In the genomic region with DNA sequence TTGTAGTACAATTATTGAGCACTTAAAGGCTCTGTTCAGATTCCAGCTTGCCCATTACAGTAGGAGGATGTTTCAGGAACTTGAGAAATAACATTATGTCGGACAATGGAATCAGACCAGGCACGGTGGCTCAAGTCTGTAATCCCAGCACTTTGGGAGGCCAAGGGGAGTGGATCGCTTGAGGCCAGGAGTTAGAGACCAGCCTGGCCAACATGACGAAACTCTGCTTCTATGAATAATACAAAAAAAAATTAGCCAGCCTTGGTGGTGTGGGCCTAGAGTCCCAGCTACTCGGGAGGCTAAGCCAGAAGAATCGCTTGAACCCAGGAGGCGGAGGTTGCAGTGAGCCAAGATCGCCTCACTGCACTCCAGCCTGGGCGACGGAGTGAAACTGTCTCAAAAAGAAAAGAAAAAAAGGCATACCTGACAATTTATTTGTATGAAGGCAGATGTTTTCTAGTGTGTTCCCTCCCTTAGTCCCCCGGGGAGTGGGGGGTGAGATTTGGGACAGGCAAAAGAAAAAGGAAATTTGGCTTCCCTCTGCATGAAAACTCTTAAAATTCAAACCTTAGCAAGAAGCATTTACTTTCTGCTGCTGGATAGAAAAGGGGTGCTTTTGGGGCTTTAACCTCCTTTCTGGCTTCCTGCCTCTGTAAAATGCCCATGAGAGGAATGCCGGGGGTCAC, we compare ENCODE assay signal across 26 cellular contexts. TPM values are rescaled to one million over a fixed set of nuclear protein-coding genes. Genes with fewer than 3 reads are reported as not detected.
DNase-seq lines count a peak whose midpoint lies in the region; ATAC-seq and TF ChIP-seq lines count a peak whose summit lies in the region.
"Had no signal": no experiment of that assay in that cellular context is flagged by ENCODE, and none has a peak within 500 bp of the region (broad histone marks: within the 10 kb centered on the region; RNA-seq: fewer than 3 reads in every experiment).

No MANE protein-coding gene starts in this region.

- TF ChIP-seq CTCF in chondrocyte (IDR thresholded peaks at IDR 0.05) (no peak), tibial artery (IDR thresholded peaks at IDR 0.05) (no peak)

- no peak overlapping the region for H3K4me3 ChIP-seq in tibial artery
- H3K4me3 ChIP-seq: spleen, upper lobe of left lung had no signal

- no peaks in the 10 kb centered on the region for H3K27me3 ChIP-seq in tibial artery
- H3K27me3 ChIP-seq: BE2C, upper lobe of left lung had no signal

- ATAC-seq in HG02981 (IDR thresholded peaks at IDR 0.05; ENCODE audit: unreplicated experiment) = no peak
- ATAC-seq: stimulated activated effector memory CD8-positive, alpha-beta T cell treated with anti-CD3 and anti-CD28 coated beads, Interleukin-12 subunit alpha, Interleukin-12 subunit beta, amount 100 ng/mL, for 72 hours had no signal

- peaks cover 0 to 17% (median 8%) of the 10 kb centered on the region in 4 donors for H3K4me1 ChIP-seq in tibial artery
- H3K4me1 ChIP-seq: BE2C had no signal

- no peaks in the 10 kb centered on the region for H3K9me3 ChIP-seq in tibial artery
- H3K9me3 ChIP-seq: BE2C, spleen, upper lobe of left lung had no signal

- DNase-seq in NCI-H2227 (lab: John Stamatoyannopoulos, UW; ENCODE audit: unreplicated experiment) = peak; percentile 66
- no peak for DNase-seq in NCI-H2227 treated with DMSO at 0.1 percent for 48 hours (lab: John Stamatoyannopoulos, UW)
- no peak for DNase-seq in chondrocyte (ENCODE audit: low spot score)
- peak; percentile 22 for DNase-seq in kidney tubule cell (ENCODE audit: low spot score)
- peak in 1 of 2 donors; percentile 57 for DNase-seq in tibial artery
- no peak for DNase-seq in DMS114 treated with DMSO at 0.1 percent for 48 hours (lab: John Stamatoyannopoulos, UW; ENCODE audit: unreplicated experiment)
- DNase-seq in activated CD4-positive, alpha-beta T cell treated with anti-CD3 and anti-CD28 coated beads, Interleukin-2, amount 50 U/mL, for 1 hour = no peak
- DNase-seq: activated naive CD8-positive, alpha-beta T cell treated with anti-CD3 and anti-CD28 coated beads, Interleukin-2, amount 10 ng/mL, durations not matched to agents 7 days and 5 days; activated T-cell treated with anti-CD3 and anti-CD28 coated beads, Interleukin-2, amount 50 U/mL, for 24 hours; BE2C; central memory CD4-positive, alpha-beta T cell; DMS153; effector memory CD4-positive, alpha-beta T cell; GOT3; hypothalamus; NCI-H1417; NCI-H2171; NCI-H774; spleen; SW 1271; upper lobe of left lung had no signal

- peak overlapping the region; percentile 61 for H3K27ac Mint-ChIP-seq in chondrocyte (ENCODE audit: unreplicated experiment)
- H3K27ac Mint-ChIP-seq: activated CD4-positive, alpha-beta memory T cell treated with anti-CD3 and anti-CD28 coated beads for 36 hours; activated naive CD8-positive, alpha-beta T cell treated with anti-CD3 and anti-CD28 coated beads, Interleukin-2, amount 10 ng/mL, durations not matched to agents 7 days and 5 days; activated T-cell treated with anti-CD3 and anti-CD28 coated beads, Interleukin-2, amount 50 U/mL, for 24 hours; stimulated activated effector memory CD8-positive, alpha-beta T cell treated with anti-CD3 and anti-CD28 coated beads, Interleukin-12 subunit alpha, Interleukin-12 subunit beta, amount 100 ng/mL, for 72 hours had no signal

- H3K36me3 Mint-ChIP-seq in chondrocyte (ENCODE audit: low read depth) = no peaks in the 10 kb centered on the region
- H3K36me3 Mint-ChIP-seq: activated CD4-positive, alpha-beta memory T cell treated with anti-CD3 and anti-CD28 coated beads for 36 hours; activated naive CD8-positive, alpha-beta T cell treated with anti-CD3 and anti-CD28 coated beads, Interleukin-2, amount 10 ng/mL, durations not matched to agents 7 days and 5 days; stimulated activated effector memory CD8-positive, alpha-beta T cell treated with anti-CD3 and anti-CD28 coated beads, Interleukin-12 subunit alpha, Interleukin-12 subunit beta, amount 100 ng/mL, for 72 hours had no signal

- peak overlapping the region; percentile 10 to 33 for H3K27ac ChIP-seq in tibial artery
- H3K27ac ChIP-seq: 22Rv1, KMS-11, spleen, upper lobe of left lung had no signal

- H3K4me3 Mint-ChIP-seq in chondrocyte (ENCODE audit: unreplicated experiment) = no peak overlapping the region
- H3K4me3 Mint-ChIP-seq: activated CD4-positive, alpha-beta memory T cell treated with anti-CD3 and anti-CD28 coated beads for 36 hours; activated naive CD8-positive, alpha-beta T cell treated with anti-CD3 and anti-CD28 coated beads, Interleukin-2, amount 10 ng/mL, durations not matched to agents 7 days and 5 days; activated T-cell treated with anti-CD3 and anti-CD28 coated beads, Interleukin-2, amount 50 U/mL, for 24 hours; stimulated activated effector memory CD8-positive, alpha-beta T cell treated with anti-CD3 and anti-CD28 coated beads, Interleukin-12 subunit alpha, Interleukin-12 subunit beta, amount 100 ng/mL, for 72 hours had no signal

- intact Hi-C loops in tibial artery (cut with DNase I; ENCODE audit: low total_unique reads) = no loop called here

- no peaks in the 10 kb centered on the region for H3K27me3 Mint-ChIP-seq in chondrocyte (ENCODE audit: low read depth)

- H3K9me3 Mint-ChIP-seq in chondrocyte (ENCODE audit: low read depth) = no peaks in the 10 kb centered on the region
- H3K9me3 Mint-ChIP-seq: activated CD4-positive, alpha-beta memory T cell treated with anti-CD3 and anti-CD28 coated beads for 36 hours; activated naive CD8-positive, alpha-beta T cell treated with anti-CD3 and anti-CD28 coated beads, Interleukin-2, amount 10 ng/mL, durations not matched to agents 7 days and 5 days; activated T-cell treated with anti-CD3 and anti-CD28 coated beads, Interleukin-2, amount 50 U/mL, for 24 hours; stimulated activated effector memory CD8-positive, alpha-beta T cell treated with anti-CD3 and anti-CD28 coated beads, Interleukin-12 subunit alpha, Interleukin-12 subunit beta, amount 100 ng/mL, for 72 hours had no signal

- H3K36me3 ChIP-seq in tibial artery = no peaks in the 10 kb centered on the region
- H3K36me3 ChIP-seq: BE2C, spleen, upper lobe of left lung had no signal

- peaks cover 60% of the 10 kb centered on the region for H3K4me1 Mint-ChIP-seq in chondrocyte (ENCODE audit: low read depth)
- H3K4me1 Mint-ChIP-seq: activated naive CD8-positive, alpha-beta T cell treated with anti-CD3 and anti-CD28 coated beads, Interleukin-2, amount 10 ng/mL, durations not matched to agents 7 days and 5 days had no signal

RNA-seq across cellular contexts. Expression of a gene that starts 13.8 kb away (rescaled TPM):
- total RNA-seq in chondrocyte = 123 to 163 TPM (median 162 TPM) in 3 replicates

Comparison
In these comparisons a context has a peak if more than half of its experiments do, and no peak if none do; other contexts are left out.
1. DNase-seq: peak in NCI-H2227 (single experiment) and kidney tubule cell (single experiment); none in NCI-H2227 treated with DMSO at 0.1 percent for 48 hours (single experiment), chondrocyte (single experiment), DMS114 treated with DMSO at 0.1 percent for 48 hours (single experiment) and activated CD4-positive, alpha-beta T cell treated with anti-CD3 and anti-CD28 coated beads, Interleukin-2, amount 50 U/mL, for 1 hour (single experiment).